ENCODE assay signal across 9 cellular contexts in genomic region chr19:1106841-1107654, GRCh38. TPM values are rescaled to one million over a fixed set of nuclear protein-coding genes. Genes with fewer than 3 reads are reported as not detected.
DNase-seq lines count a peak whose midpoint lies in the region; ATAC-seq and TF ChIP-seq lines count a peak whose summit lies in the region.
"Had no signal": no experiment of that assay in that cellular context is flagged by ENCODE, and none has a peak within 500 bp of the region (broad histone marks: within the 10 kb centered on the region; RNA-seq: fewer than 3 reads in every experiment).

No MANE protein-coding gene starts in this region.

- H3K4me3 Mint-ChIP-seq in type B pancreatic cell: peak overlapping the region; percentile 79

- ATAC-seq in activated naive CD4-positive, alpha-beta T cell treated with anti-CD3 and anti-CD28 coated beads, Interleukin-2, amount 50 U/mL, for 72 hours: no peak

- no peaks in the 10 kb centered on the region for H3K27me3 Mint-ChIP-seq in type B pancreatic cell
- H3K27me3 Mint-ChIP-seq: activated naive CD4-positive, alpha-beta T cell treated with anti-CD3 and anti-CD28 coated beads, Interleukin-2, amount 50 U/mL, for 24 hours had no signal

- no peaks in the 10 kb centered on the region for H3K36me3 Mint-ChIP-seq in activated naive CD4-positive, alpha-beta T cell treated with anti-CD3 and anti-CD28 coated beads, Interleukin-2, amount 50 U/mL, for 72 hours
- no peaks in the 10 kb centered on the region for H3K36me3 Mint-ChIP-seq in type B pancreatic cell
- H3K36me3 Mint-ChIP-seq: activated naive CD4-positive, alpha-beta T cell treated with anti-CD3 and anti-CD28 coated beads, Interleukin-2, amount 50 U/mL, for 24 hours had no signal

- no peak for DNase-seq in activated naive CD4-positive, alpha-beta T cell treated with anti-CD3 and anti-CD28 coated beads, Interleukin-2, amount 50 U/mL, for 72 hours (ENCODE audit: low spot score in 2 of 2)
- no peak for DNase-seq in activated naive CD4-positive, alpha-beta T cell treated with Interleukin-2 at 50 U/mL for 16 hours
- DNase-seq in RKO (ENCODE audit: low spot score) (peak; percentile 79), erythroblast (lab: John Stamatoyannopoulos, UW) (peak; percentile 63 to 70), type B pancreatic cell (ENCODE audit: extremely low spot score, unreplicated experiment) (no peak), cerebellum (ENCODE audit: low spot score) (no peak), NCI-H146 treated with DMSO at 0.1 percent for 48 hours (lab: John Stamatoyannopoulos, UW; ENCODE audit: unreplicated experiment) (no peak), retina (no peak)

- peak overlapping the region; percentile 81 to 82 for H3K27ac Mint-ChIP-seq in activated naive CD4-positive, alpha-beta T cell treated with anti-CD3 and anti-CD28 coated beads, Interleukin-2, amount 50 U/mL, for 72 hours
- peak overlapping the region; percentile 63 for H3K27ac Mint-ChIP-seq in type B pancreatic cell
- H3K27ac Mint-ChIP-seq: activated naive CD4-positive, alpha-beta T cell treated with anti-CD3 and anti-CD28 coated beads, Interleukin-2, amount 50 U/mL, for 24 hours had no signal

- no peak for TF ChIP-seq POLR2A in erythroblast (IDR thresholded peaks at IDR 0.05; ENCODE audit: low read length)

- peaks cover under 1% of the 10 kb centered on the region for H3K4me1 Mint-ChIP-seq in type B pancreatic cell (ENCODE audit: unreplicated experiment)

- H3K9me3 Mint-ChIP-seq in activated naive CD4-positive, alpha-beta T cell treated with anti-CD3 and anti-CD28 coated beads, Interleukin-2, amount 50 U/mL, for 72 hours: no peaks in the 10 kb centered on the region
- no peaks in the 10 kb centered on the region for H3K9me3 Mint-ChIP-seq in type B pancreatic cell
- H3K9me3 Mint-ChIP-seq: activated naive CD4-positive, alpha-beta T cell treated with anti-CD3 and anti-CD28 coated beads, Interleukin-2, amount 50 U/mL, for 24 hours had no signal

- TF ChIP-seq CTCF in type B pancreatic cell (conservative IDR thresholded peaks at IDR 0.05): no peak

RNA-seq across cellular contexts. Expression of gene GPX4, which starts 3.3 kb away (rescaled TPM):
- 100 to 1,000 TPM; 154 to 316 TPM for total RNA-seq in activated naive CD4-positive, alpha-beta T cell treated with anti-CD3 and anti-CD28 coated beads, Interleukin-2, amount 50 U/mL, for 72 hours
- total RNA-seq in type B pancreatic cell (ENCODE audit: low replicate concordance) (174 and 204 TPM in 2 replicates), cerebellum (112 TPM)

RNA-seq across cellular contexts. Expression of gene POLR2E, which starts 11.9 kb away (rescaled TPM):
- total RNA-seq in activated naive CD4-positive, alpha-beta T cell treated with anti-CD3 and anti-CD28 coated beads, Interleukin-2, amount 50 U/mL, for 72 hours: 100 to 1,000 TPM; 248 to 259 TPM
- total RNA-seq in type B pancreatic cell (ENCODE audit: low replicate concordance) (171 and 181 TPM in 2 replicates), cerebellum (28.6 TPM)

RNA-seq across cellular contexts. Expression of gene ARHGAP45, which starts 40.1 kb away (rescaled TPM):
- total RNA-seq in activated naive CD4-positive, alpha-beta T cell treated with anti-CD3 and anti-CD28 coated beads, Interleukin-2, amount 50 U/mL, for 72 hours: 100 to 1,000 TPM; 171 to 174 TPM
- total RNA-seq in type B pancreatic cell (ENCODE audit: low replicate concordance) (2.6 and 4.5 TPM in 2 replicates), cerebellum (2.0 TPM)

Comparison
In these comparisons a context has a peak if more than half of its experiments do, and no peak if none do; other contexts are left out.
1. DNase-seq: peak in RKO (single experiment) and erythroblast (2 of 2); none in activated naive CD4-positive, alpha-beta T cell treated with anti-CD3 and anti-CD28 coated beads, Interleukin-2, amount 50 U/mL, for 72 hours (0 of 2), activated naive CD4-positive, alpha-beta T cell treated with Interleukin-2 at 50 U/mL for 16 hours (single experiment), type B pancreatic cell (single experiment), cerebellum (single experiment), NCI-H146 treated with DMSO at 0.1 percent for 48 hours (single experiment) and retina (single experiment).
2. RNA of gene ARHGAP45, which starts 40.1 kb away (total RNA-seq): 171 to 174 TPM in activated naive CD4-positive, alpha-beta T cell treated with anti-CD3 and anti-CD28 coated beads, Interleukin-2, amount 50 U/mL, for 72 hours; 2.6 to 4.5 TPM in type B pancreatic cell and 2.0 TPM in cerebellum (single experiment); every median in the first group is over 10 times any median in the second.